In genomic region chr5:150411245-150411979, GRCh38 we compare ENCODE assay signal across 1 cellular context.
TF ChIP-seq lines count a peak whose summit lies in the region.

No MANE protein-coding gene starts in this region.

TF ChIP-seq in liver, 16 proteins besides CTCF, POLR2A, EP300 and RAD21 (continued from another document):
- TF ChIP-seq MAX (IDR thresholded peaks at IDR 0.05): no peak
